In genomic region chr14:102524451-102525212, GRCh38 we compare ENCODE assay signal across 8 cellular contexts. TPM values are rescaled to one million over a fixed set of nuclear protein-coding genes. Genes with fewer than 3 reads are reported as not detected.
DNase-seq lines count a peak whose midpoint lies in the region; ATAC-seq, FAIRE-seq and TF ChIP-seq lines count a peak whose summit lies in the region.

No MANE protein-coding gene starts in this region.

- H3K4me1 ChIP-seq in kidney (ENCODE audit: control insufficient read depth in 1 of 2, insufficient read depth in 1 of 2, low read depth in 1 of 2, low read length in 2 of 2), result peaks cover 3 to 6% of the 10 kb centered on the region in 2 donors

- peak; percentile 96 for TF ChIP-seq CTCF in AG09319 (IDR thresholded peaks at IDR 0.05; ENCODE audit: low read depth, low read length)
- TF ChIP-seq CTCF in kidney (IDR thresholded peaks at IDR 0.05; ENCODE audit: borderline replicate concordance, extremely low read depth, insufficient read depth), result peak; percentile 93

- DNase-seq in AG09319 (ENCODE audit: extremely low read depth, low read depth) (peak; percentile 96), NCI-H345 (lab: John Stamatoyannopoulos, UW) (peak; percentile 99), cerebellar nuclear complex (lab: John Stamatoyannopoulos, UW) (peak; percentile 85 to 98), kidney (peak; percentile 99)
- peak; percentile 82 for DNase-seq in activated CD4-positive, CD25-positive, alpha-beta regulatory T cell treated with anti-CD3 and anti-CD28 coated beads, Interleukin-2, amount 50 U/mL, for 16 hours (ENCODE audit: low read depth, low spot score)
- DNase-seq in stimulated activated CD4-positive, alpha-beta T cell treated with anti-CD3 and anti-CD28 coated beads, Interleukin-15, amount 100 ng/mL, for 24 hours, result peak; percentile 98

- TF ChIP-seq POLR2A in GM18951 (IDR thresholded peaks at IDR 0.05; ENCODE audit: extremely low read depth, insufficient read depth, insufficient read length), result peak; percentile 88

- intact Hi-C loops in kidney (cut with DNase I), result no loop called here

- in situ Hi-C loops in GM18951 (cut with MboI; ENCODE audit: low sequenced_read_pairs, unreplicated experiment), result no loop called here

- no peaks in the 10 kb centered on the region for H3K36me3 ChIP-seq in kidney (ENCODE audit: control insufficient read depth in 1 of 2, insufficient read depth in 2 of 2, low read length in 2 of 2)

- H3K27ac ChIP-seq in kidney (ENCODE audit: low read depth in 2 of 2, low read length in 2 of 2), result peak overlapping the region; percentile 62 to 74

- peak overlapping the region; percentile 46 to 61 for H3K9ac ChIP-seq in kidney (ENCODE audit: low read length in 2 of 2)

- peak; percentile 45 for FAIRE-seq in kidney (lab: Jason Lieb, UNC)

- H3K4me3 ChIP-seq in kidney (ENCODE audit: low read length in 2 of 2), result peak overlapping the region; percentile 73 to 87

- ATAC-seq in HG03196 (IDR thresholded peaks at IDR 0.05; ENCODE audit: unreplicated experiment), result peak; percentile 94

- H3K9me3 ChIP-seq in kidney (ENCODE audit: control insufficient read depth in 1 of 2, low read length in 2 of 2), result no peaks in the 10 kb centered on the region

RNA-seq across cellular contexts. Expression of gene ANKRD9, which starts 15.1 kb away (rescaled TPM):
- total RNA-seq in kidney, result 18.7 TPM
- polyA plus RNA-seq in kidney (ENCODE audit: insufficient read depth, low read depth, low replicate concordance), result 26.0 TPM

Comparison
In these comparisons a context has a peak if more than half of its experiments do, and no peak if none do; other contexts are left out.
1. Peak in every context shown above with its lines: DNase-seq, ATAC-seq, H3K4me3 ChIP-seq and H3K27ac ChIP-seq.